ENCODE assay signal across 8 cellular contexts in genomic region chr2:36354816-36355156, GRCh38. TPM values are rescaled to one million over a fixed set of nuclear protein-coding genes. Genes with fewer than 3 reads are reported as not detected.
DNase-seq lines count a peak whose midpoint lies in the region; ATAC-seq and TF ChIP-seq lines count a peak whose summit lies in the region.

No MANE protein-coding gene starts in this region.

- H3K27me3 ChIP-seq in SK-N-SH (ENCODE audit: insufficient read depth) (no peaks in the 10 kb centered on the region), body of pancreas (peaks cover 0 to 5% of the 10 kb centered on the region in 2 donors), left lung (peaks cover 0 to 53% of the 10 kb centered on the region in 2 donors), suprapubic skin (no peaks in the 10 kb centered on the region)

- 0 out of 2 replicates have a peak overlapping the region, but pooled peaks have one; percentile 8 for H2AFZ ChIP-seq in SK-N-SH (ENCODE audit: low read depth)

- ATAC-seq in SK-N-SH treated with all-trans-retinoic acid at 6 μM for 48 hours (no peak), body of pancreas (no peak), left lung (peak; percentile 12), sciatic nerve (no peak), HG03280 (IDR thresholded peaks at IDR 0.05; ENCODE audit: unreplicated experiment) (no peak)

- TF ChIP-seq RAD21 in SK-N-SH (IDR thresholded peaks at IDR 0.05; ENCODE audit: low read length) = no peak

- peak overlapping the region; percentile 92 for H3K9ac ChIP-seq in SK-N-SH

- intact Hi-C loops in body of pancreas (cut with DNase I) (no loop called here), left lung (cut with DNase I) (loop anchor here in 1 of 2 donors (5.0 to 10.0 kb wide), 2 partner anchors 130 to 303 kb away; no protein-coding TSS in a partner anchor), sciatic nerve (cut with DNase I) (loop anchor here (10.0 kb wide), 1 partner anchor 310 kb away; no protein-coding TSS in a partner anchor)

- no peak for TF ChIP-seq POLR2A in body of pancreas (IDR thresholded peaks at IDR 0.05)
- no peak for TF ChIP-seq POLR2A in suprapubic skin (IDR thresholded peaks at IDR 0.05)

- peak overlapping the region; percentile 39 to 82; a peak in 3 of 4 replicates for H3K27ac ChIP-seq in SK-N-SH (ENCODE audit: low read depth in 2 of 2, low read length in 1 of 2)
- H3K27ac ChIP-seq in body of pancreas = peak overlapping the region; percentile 21 to 84 (median 76)
- peak overlapping the region in 1 of 2 donors; percentile 81 for H3K27ac ChIP-seq in left lung
- H3K27ac ChIP-seq in suprapubic skin = peak overlapping the region; percentile 91

- TF ChIP-seq CTCF in SK-N-SH (IDR thresholded peaks at IDR 0.05) (no peak), body of pancreas (IDR thresholded peaks at IDR 0.05) (no peak), left lung (IDR thresholded peaks at IDR 0.05) (no peak), suprapubic skin (IDR thresholded peaks at IDR 0.05) (no peak)

- H4K20me1 ChIP-seq in SK-N-SH (ENCODE audit: insufficient read depth) = peaks cover 35% of the 10 kb centered on the region

- CTCF ChIA-PET in SK-N-SH (lab: Yijun Ruan, JAX) = interaction anchor here (0.9 to 5.9 kb wide), 5 partner anchors 17 to 430 kb away, joined by 3 to 57 read pairs (median 5); no protein-coding TSS in a partner anchor

- H3K4me1 ChIP-seq in SK-N-SH (ENCODE audit: control insufficient read depth in 1 of 2, insufficient read depth in 2 of 2, low read depth in 1 of 2, low read length in 1 of 2) (peaks cover 2 to 12% of the 10 kb centered on the region in 2 experiments; a peak in 3 of 4 replicates), body of pancreas (peaks cover 22% of the 10 kb centered on the region), left lung (peaks cover 5 to 60% of the 10 kb centered on the region in 2 donors), suprapubic skin (peaks cover 50% of the 10 kb centered on the region)

- no peak for DNase-seq in SK-N-SH
- DNase-seq in body of pancreas = no peak
- DNase-seq in left lung = no peak
- DNase-seq in suprapubic skin (ENCODE audit: low spot score in 2 of 2) = no peak
- DNase-seq in sciatic nerve (ENCODE audit: low spot score) = no peak
- no peak for DNase-seq in A172 (ENCODE audit: low spot score)

- 6% methylated on average over 12 of the region's 12 CpGs for WGBS in SK-N-SH (ENCODE audit: low lambda C conversion rate)
- 23% methylated on average over 12 of the region's 12 CpGs for WGBS in body of pancreas, 2 donors
- 13% methylated on average over 12 of the region's 12 CpGs for WGBS in suprapubic skin

- no peaks in the 10 kb centered on the region for H3K9me2 ChIP-seq in SK-N-SH

- TF ChIP-seq EP300 in SK-N-SH (IDR thresholded peaks at IDR 0.05; ENCODE audit: borderline replicate concordance in 1 of 2, low read depth in 1 of 2, low read length in 1 of 2) (no peak), suprapubic skin (IDR thresholded peaks at IDR 0.05) (no peak)

- H3F3A ChIP-seq in SK-N-SH (replicated peaks; ENCODE audit: insufficient read depth) = peaks cover 38% of the 10 kb centered on the region

- H3K4me3 ChIP-seq in SK-N-SH (ENCODE audit: low read depth in 2 of 2, low read length in 1 of 2) = peak overlapping the region; percentile 73 to 77
- peak overlapping the region in 1 of 2 donors; percentile 23 for H3K4me3 ChIP-seq in body of pancreas
- H3K4me3 ChIP-seq in left lung = peak overlapping the region; percentile 71 to 73
- peak overlapping the region; percentile 68 for H3K4me3 ChIP-seq in suprapubic skin

- H3K9me3 ChIP-seq in SK-N-SH (no peaks in the 10 kb centered on the region), body of pancreas (no peaks in the 10 kb centered on the region), left lung (no peaks in the 10 kb centered on the region), suprapubic skin (no peaks in the 10 kb centered on the region)

- H3K79me2 ChIP-seq in SK-N-SH (ENCODE audit: insufficient read depth) = peaks cover 72% of the 10 kb centered on the region

- peak overlapping the region; percentile 71 for H3K4me2 ChIP-seq in SK-N-SH

- peaks cover 0 to 10% of the 10 kb centered on the region in 2 experiments for H3K36me3 ChIP-seq in SK-N-SH (replicated peaks in 1 of 2; ENCODE audit: control insufficient read depth in 1 of 2, insufficient read depth in 2 of 2, low read length in 1 of 2)
- H3K36me3 ChIP-seq in body of pancreas (replicated peaks in 1 of 2; ENCODE audit: insufficient read depth in 1 of 2, low read depth in 2 of 2) = no peaks in the 10 kb centered on the region
- no peaks in the 10 kb centered on the region for H3K36me3 ChIP-seq in left lung
- H3K36me3 ChIP-seq in suprapubic skin = no peaks in the 10 kb centered on the region

- POLR2A ChIA-PET in SK-N-SH (lab: Yijun Ruan, JAX) = no interaction called here

TF ChIP-seq in SK-N-SH, 30 proteins besides CTCF, POLR2A, EP300 and RAD21:
- TF ChIP-seq REST (IDR thresholded peaks at IDR 0.05; ENCODE audit: low read depth, low read length) (no peak), RXRA (IDR thresholded peaks at IDR 0.05; ENCODE audit: borderline replicate concordance, low read depth) (no peak), SMC3 (IDR thresholded peaks at IDR 0.05; ENCODE audit: low read depth, low read length) (no peak), GATA2 (CRISPR knock-in tag; IDR thresholded peaks at IDR 0.05) (no peak), POLR2AphosphoS5 (IDR thresholded peaks at IDR 0.05; ENCODE audit: low read depth, low read length) (no peak), MEF2A (IDR thresholded peaks at IDR 0.05; ENCODE audit: borderline replicate concordance, low read depth) (no peak), JUND (IDR thresholded peaks at IDR 0.05) (no peak), YY1 (IDR thresholded peaks at IDR 0.05; ENCODE audit: low read depth) (no peak)

TF ChIP-seq in SK-N-SH treated with all-trans-retinoic acid at 6 μM for 48 hours, 23 proteins besides CTCF, POLR2A, EP300 and RAD21:
- TF ChIP-seq ESRRG (CRISPR knock-in tag; IDR thresholded peaks at IDR 0.05) (no peak), CSDC2 (CRISPR knock-in tag; IDR thresholded peaks at IDR 0.05) (no peak), OSR1 (CRISPR knock-in tag; IDR thresholded peaks at IDR 0.05) (no peak), ISL1 (CRISPR knock-in tag; IDR thresholded peaks at IDR 0.05) (no peak), ZFP30 (CRISPR knock-in tag; IDR thresholded peaks at IDR 0.05) (no peak)

RNA-seq across cellular contexts. Expression of gene CRIM1, which starts 0.8 kb away (rescaled TPM):
- polyA plus RNA-seq in SK-N-SH (2012; rRNA removed) = 228 and 244 TPM in 2 replicates
- 191 and 233 TPM in 2 replicates for polyA plus RNA-seq in SK-N-SH (2012; cell fraction: cytosol; rRNA removed)
- 201 and 239 TPM in 2 replicates for polyA plus RNA-seq in SK-N-SH (2012; cell fraction: nucleus; rRNA removed)
- 10 to 100 TPM; 41.5 to 64.6 TPM for total RNA-seq in body of pancreas
- total RNA-seq in left lung = 10 to 100 TPM; 58.0 to 72.9 TPM
- total RNA-seq in suprapubic skin = 100 to 1,000 TPM in 2 of 4 donors, 10 to 100 TPM in 2; 72.6 to 162 (median 112) TPM
- 209 TPM for total RNA-seq in sciatic nerve
- total RNA-seq in A172 (2014; rRNA removed; shearing (Covaris generic)) = 395 and 406 TPM in 2 replicates
